ENCODE assay signal across 32 cellular contexts in genomic region chr19:30318261-30318660, GRCh38. TPM values are rescaled to one million over a fixed set of nuclear protein-coding genes. Genes with fewer than 3 reads are reported as not detected.
"Had no signal": no experiment of that assay in that cellular context is flagged by ENCODE, and none has a peak within 500 bp of the region (broad histone marks: within the 10 kb centered on the region; RNA-seq: fewer than 3 reads in every experiment).

No MANE protein-coding gene starts in this region.

- H3K9ac ChIP-seq: neural progenitor cell had no signal

- H2AFZ ChIP-seq: neural progenitor cell had no signal

- H3K4me1 Mint-ChIP-seq: immature natural killer cell; mesothelial cell of epicardium; naive B cell; natural killer cell; nephron progenitor cell; stimulated activated naive B cell treated with anti-CD40 and anti-IgM and Interleukin-4, amounts not matched to agents 10 μg/mL and 1 μg/mL and 100 μg/mL, for 72 hours had no signal

- H3K9me3 Mint-ChIP-seq: immature natural killer cell, nephron progenitor cell had no signal

- DNase-seq: hippocampal formation; immature natural killer cell; kidney; left colon; left lung; mesendoderm; naive B cell; natural killer cell; nephron progenitor cell; occipital lobe; ovary; stimulated activated CD4-positive, alpha-beta T cell treated with anti-CD3 and anti-CD28 coated beads, Interleukin-12 subunit alpha, Interleukin-12 subunit beta, amount 100 ng/mL, for 4 hours; stimulated activated CD4-positive, alpha-beta T cell treated with anti-CD3 and anti-CD28 coated beads, Interleukin-15, amount 100 ng/mL, for 24 hours; stimulated activated CD4-positive, alpha-beta T cell treated with anti-CD3 and anti-CD28 coated beads, Interleukin-2, amount 100 ng/mL, for 24 hours; stimulated activated CD4-positive, alpha-beta T cell treated with anti-CD3 and anti-CD28 coated beads, Interleukin-4, amount 100 ng/mL, for 1 hour; stimulated activated naive B cell treated with anti-CD40 and anti-IgM and Interleukin-4, amounts not matched to agents 10 μg/mL and 1 μg/mL and 100 μg/mL, for 72 hours; stimulated activated naive CD8-positive, alpha-beta T cell treated with anti-CD3 and anti-CD28 coated beads, Interleukin-15, Interleukin-2, amounts not matched to agents 100 U/mL and 50 U/mL, for 24 hours; tibial artery; upper lobe of left lung had no signal

- H3K36me3 Mint-ChIP-seq: immature natural killer cell; mesothelial cell of epicardium; naive B cell; natural killer cell; stimulated activated naive B cell treated with anti-CD40 and anti-IgM and Interleukin-4, amounts not matched to agents 10 μg/mL and 1 μg/mL and 100 μg/mL, for 72 hours had no signal

- H3K27me3 Mint-ChIP-seq: progenitor cell of endocrine pancreas; stimulated activated naive B cell treated with anti-CD40 and anti-IgM and Interleukin-4, amounts not matched to agents 10 μg/mL and 1 μg/mL and 100 μg/mL, for 72 hours had no signal

- H3K4me3 Mint-ChIP-seq: immature natural killer cell; mesothelial cell of epicardium; naive B cell; natural killer cell; nephron progenitor cell; neural progenitor cell; stimulated activated naive B cell treated with anti-CD40 and anti-IgM and Interleukin-4, amounts not matched to agents 10 μg/mL and 1 μg/mL and 100 μg/mL, for 72 hours had no signal

- H3K27ac ChIP-seq: left lung, neural progenitor cell, neutrophil, ovary, right atrium auricular region, right lobe of liver, suprapubic skin, thoracic aorta, tibial artery, upper lobe of left lung had no signal

- H3K36me3 ChIP-seq: left lung, neural progenitor cell, neutrophil, ovary, right atrium auricular region, right lobe of liver, suprapubic skin, thoracic aorta, tibial artery, upper lobe of left lung had no signal

- H3K9me3 ChIP-seq: neutrophil, ovary, right lobe of liver, suprapubic skin, thoracic aorta, upper lobe of left lung had no signal

- ATAC-seq: left colon; left lung; natural killer cell; right lobe of liver; stimulated activated naive B cell treated with anti-CD40 and anti-IgM and Interleukin-4, amounts not matched to agents 10 μg/mL and 1 μg/mL and 100 μg/mL, for 72 hours; stimulated activated naive CD8-positive, alpha-beta T cell treated with anti-CD3 and anti-CD28 coated beads, Interleukin-15, Interleukin-2, amounts not matched to agents 100 U/mL and 50 U/mL, for 24 hours had no signal

- H3K27me3 ChIP-seq: left lung, neural progenitor cell, neutrophil, ovary, right atrium auricular region, right lobe of liver, suprapubic skin, tibial artery, upper lobe of left lung had no signal

- H3K4me1 ChIP-seq: left lung, right atrium auricular region, right lobe of liver, suprapubic skin, tibial artery, upper lobe of left lung had no signal

- FAIRE-seq: islet of Langerhans, kidney had no signal

- H3K27ac Mint-ChIP-seq: immature natural killer cell; mesothelial cell of epicardium; natural killer cell; nephron progenitor cell; neural progenitor cell; progenitor cell of endocrine pancreas; stimulated activated naive B cell treated with anti-CD40 and anti-IgM and Interleukin-4, amounts not matched to agents 10 μg/mL and 1 μg/mL and 100 μg/mL, for 72 hours had no signal

- H3K4me3 ChIP-seq: left lung, lung, neural progenitor cell, ovary, right atrium auricular region, right lobe of liver, smooth muscle cell, suprapubic skin, thoracic aorta, tibial artery, upper lobe of left lung had no signal

- H3K4me2 ChIP-seq: neural progenitor cell, smooth muscle cell had no signal

RNA-seq across cellular contexts. Expression of gene ZNF536, which starts 53.9 kb away (rescaled TPM):
- total RNA-seq: mononuclear cell, natural killer cell, pulmonary artery endothelial cell, smooth muscle cell had no signal
- polyA plus RNA-seq: immature natural killer cell, smooth muscle cell had no signal
